Comparison of ENCODE assay signal across 8 cellular contexts in genomic region chr7:151251926-151252835, GRCh38. TPM values are rescaled to one million over a fixed set of nuclear protein-coding genes. Genes with fewer than 3 reads are reported as not detected.
DNase-seq lines count a peak whose midpoint lies in the region; ATAC-seq and TF ChIP-seq lines count a peak whose summit lies in the region.

No MANE protein-coding gene starts in this region.

- peak overlapping the region; percentile 77 for H3K27ac ChIP-seq in SJCRH30
- peak overlapping the region; percentile 82 to 92 (median 88) for H3K27ac ChIP-seq in esophagus squamous epithelium
- peak overlapping the region; percentile 66 to 80 for H3K27ac ChIP-seq in mucosa of rectum (ENCODE audit: low read depth in 2 of 2, low read length in 2 of 2)
- peak overlapping the region; percentile 82 for H3K27ac ChIP-seq in upper lobe of right lung

- H3K27me3 ChIP-seq in SJCRH30 (peaks cover 3% of the 10 kb centered on the region; the same call in 1 of the 2 replicates), esophagus squamous epithelium (peaks cover 0 to 62% (median 0%) of the 10 kb centered on the region in 4 donors), mucosa of rectum (ENCODE audit: control insufficient read depth in 2 of 2, insufficient read depth in 2 of 2, low read length in 2 of 2) (peaks cover 31 to 51% of the 10 kb centered on the region in 2 donors), upper lobe of right lung (peaks cover 2% of the 10 kb centered on the region)

- intact Hi-C loops in esophagus squamous epithelium (cut with DNase I) (no loop called here), upper lobe of right lung (cut with DNase I) (no loop called here)

- H3K9ac ChIP-seq in mucosa of rectum (ENCODE audit: low read depth in 1 of 2, low read length in 2 of 2), result peak overlapping the region; percentile 61 to 63

- peaks cover 13% of the 10 kb centered on the region for H3K4me1 ChIP-seq in SJCRH30
- H3K4me1 ChIP-seq in esophagus squamous epithelium, result peaks cover 34 to 62% (median 43%) of the 10 kb centered on the region in 3 donors
- H3K4me1 ChIP-seq in mucosa of rectum (ENCODE audit: control insufficient read depth in 2 of 2, insufficient read depth in 2 of 2, low read length in 2 of 2), result peaks cover 27 to 29% of the 10 kb centered on the region in 2 donors
- peaks cover 19% of the 10 kb centered on the region for H3K4me1 ChIP-seq in upper lobe of right lung

- 7 to 18% methylated on average over 14 to 17 of the region's 52 CpGs for WGBS in esophagus squamous epithelium, 2 donors

- ATAC-seq in upper lobe of right lung (peak; percentile 62), HG02973 (IDR thresholded peaks at IDR 0.05; ENCODE audit: unreplicated experiment) (no peak)

- TF ChIP-seq CTCF in esophagus squamous epithelium (IDR thresholded peaks at IDR 0.05) (no peak), upper lobe of right lung (IDR thresholded peaks at IDR 0.05) (no peak)

- DNase-seq in NCI-H2196 (lab: John Stamatoyannopoulos, UW; ENCODE audit: unreplicated experiment) (peak; percentile 46), NCI-H2196 treated with DMSO at 0.1 percent for 48 hours (lab: John Stamatoyannopoulos, UW; ENCODE audit: unreplicated experiment) (no peak), SJCRH30 (peak; percentile 79 to 84), esophagus squamous epithelium (lab: John Stamatoyannopoulos, UW) (no peak), upper lobe of right lung (peak; percentile 87), GF-D8 (lab: John Stamatoyannopoulos, UW) (no peak)

- TF ChIP-seq POLR2A in esophagus squamous epithelium (IDR thresholded peaks at IDR 0.05), result no peak

- H3K36me3 ChIP-seq in SJCRH30 (no peaks in the 10 kb centered on the region), esophagus squamous epithelium (no peaks in the 10 kb centered on the region), mucosa of rectum (ENCODE audit: control insufficient read depth in 2 of 2, insufficient read depth in 2 of 2, low read length in 2 of 2) (no peaks in the 10 kb centered on the region), upper lobe of right lung (no peaks in the 10 kb centered on the region)

- H3K4me3 ChIP-seq in SJCRH30 (peak overlapping the region; percentile 75), esophagus squamous epithelium (peak overlapping the region; percentile 35 to 72 (median 58)), mucosa of rectum (ENCODE audit: low read length in 2 of 2) (peak overlapping the region; percentile 56 to 70), upper lobe of right lung (peak overlapping the region; percentile 67)

- H3K9me3 ChIP-seq in SJCRH30 (replicated peaks) (no peaks in the 10 kb centered on the region), esophagus squamous epithelium (no peaks in the 10 kb centered on the region), mucosa of rectum (ENCODE audit: control insufficient read depth in 2 of 2, low read length in 2 of 2) (no peaks in the 10 kb centered on the region), upper lobe of right lung (no peaks in the 10 kb centered on the region)

RNA-seq across cellular contexts. Expression of gene SMARCD3, which starts 3.7 kb away (rescaled TPM):
- 91.8 and 106 TPM in 2 replicates for total RNA-seq in SJCRH30 (2014; rRNA removed; shearing (Covaris generic))
- 10 to 100 TPM in 1 of 4 donors, 1 to 10 TPM in 3; 2.5 to 11.6 (median 6.3) TPM for total RNA-seq in esophagus squamous epithelium
- 61.5 TPM for total RNA-seq in upper lobe of right lung

RNA-seq across cellular contexts. Expression of gene CHPF2, which starts 19.9 kb away (rescaled TPM):
- 27.7 and 28.2 TPM in 2 replicates for total RNA-seq in SJCRH30 (2014; rRNA removed; shearing (Covaris generic))
- 10 to 100 TPM; 21.8 to 23.5 (median 22.3) TPM for total RNA-seq in esophagus squamous epithelium
- 37.2 TPM for total RNA-seq in upper lobe of right lung

RNA-seq across cellular contexts. Expression of gene ABCF2, which starts 25.2 kb away (rescaled TPM):
- 77.6 and 77.7 TPM in 2 replicates for total RNA-seq in SJCRH30 (2014; rRNA removed; shearing (Covaris generic))
- total RNA-seq in esophagus squamous epithelium, result 10 to 100 TPM; 27.0 to 44.7 (median 40.5) TPM
- total RNA-seq in upper lobe of right lung, result 26.3 TPM

RNA-seq across cellular contexts. Expression of gene H2BK1, which starts 41.9 kb away (rescaled TPM):
- total RNA-seq in SJCRH30 (2014; rRNA removed; shearing (Covaris generic)), result not detected in 2 replicates
- not detected for total RNA-seq in esophagus squamous epithelium
- not detected for total RNA-seq in upper lobe of right lung

Comparison
In these comparisons a context has a peak if more than half of its experiments do, and no peak if none do; other contexts are left out.
1. DNase-seq: peak in NCI-H2196 (single experiment), SJCRH30 (2 of 2) and upper lobe of right lung (single experiment); none in NCI-H2196 treated with DMSO at 0.1 percent for 48 hours (single experiment), esophagus squamous epithelium (single experiment) and GF-D8 (single experiment).
2. Peak in every context shown above with its lines, with median percentiles within 50 percentile points of each other: H3K27ac ChIP-seq and H3K4me3 ChIP-seq.